Comparison of ENCODE assay signal across 8 cellular contexts in genomic region chr14:47675489-47676300, GRCh38. TPM values are rescaled to one million over a fixed set of nuclear protein-coding genes. Genes with fewer than 3 reads are reported as not detected.
DNase-seq lines count a peak whose midpoint lies in the region; TF ChIP-seq lines count a peak whose summit lies in the region.

TSS of gene MDGA2 (minus strand) at chr14:47675605.

- DNase-seq in D341Med (ENCODE audit: low spot score), result peak; percentile 78
- DNase-seq in HL-60 (ENCODE audit: low read depth in 1 of 2, low spot score in 1 of 2), result peak; percentile 11 to 22
- peak in 52 of 58 donors; percentile 8 to 83 (median 50) for DNase-seq in anterior cingulate cortex (lab: John Stamatoyannopoulos, UW)
- DNase-seq in NCI-H2171 (lab: John Stamatoyannopoulos, UW), result no peak
- no peak for DNase-seq in esophagus squamous epithelium (lab: John Stamatoyannopoulos, UW)
- no peak for DNase-seq in Peyer's patch

- intact Hi-C loops in esophagus squamous epithelium (cut with DNase I), result no loop called here

- no peaks in the 10 kb centered on the region for H3K36me3 ChIP-seq in liver (ENCODE audit: control insufficient read depth in 4 of 4, insufficient read depth in 3 of 4, low read depth in 1 of 4, low read length in 3 of 4)
- H3K36me3 ChIP-seq in urinary bladder (ENCODE audit: insufficient read depth), result no peaks in the 10 kb centered on the region
- H3K36me3 ChIP-seq in esophagus squamous epithelium, result no peaks in the 10 kb centered on the region
- H3K36me3 ChIP-seq in Peyer's patch, result no peaks in the 10 kb centered on the region

- H3K4me1 ChIP-seq in liver (ENCODE audit: control insufficient read depth in 4 of 4, insufficient read depth in 4 of 4, low read length in 3 of 4), result peaks cover 9 to 17% (median 12%) of the 10 kb centered on the region in 4 donors
- peaks cover 3% of the 10 kb centered on the region for H3K4me1 ChIP-seq in urinary bladder (ENCODE audit: insufficient read depth)
- H3K4me1 ChIP-seq in esophagus squamous epithelium, result peaks cover 0 to 25% (median 10%) of the 10 kb centered on the region in 3 donors
- no peaks in the 10 kb centered on the region for H3K4me1 ChIP-seq in Peyer's patch

- 3% methylated on average over 86 of the region's 86 CpGs for WGBS in liver
- WGBS in urinary bladder, result under 1% methylated on average over 85 of the region's 86 CpGs
- WGBS in esophagus squamous epithelium, 2 donors, result 3 to 9% methylated on average over 28 to 56 of the region's 86 CpGs

- TF ChIP-seq RAD21 in liver (IDR thresholded peaks at IDR 0.05), result no peak

- H3K9me3 ChIP-seq in liver (ENCODE audit: control insufficient read depth in 4 of 4, low read length in 3 of 4) (no peaks in the 10 kb centered on the region), esophagus squamous epithelium (no peaks in the 10 kb centered on the region), Peyer's patch (no peaks in the 10 kb centered on the region)

- TF ChIP-seq CTCF in HL-60 (IDR thresholded peaks at IDR 0.05; ENCODE audit: insufficient read depth, low read length) (no peak), liver (IDR thresholded peaks at IDR 0.05; ENCODE audit: low read depth, low read length, missing input control) (no peak), esophagus squamous epithelium (IDR thresholded peaks at IDR 0.05) (no peak), Peyer's patch (IDR thresholded peaks at IDR 0.05) (no peak)

- TF ChIP-seq POLR2A in esophagus squamous epithelium (IDR thresholded peaks at IDR 0.05) (no peak), Peyer's patch (IDR thresholded peaks at IDR 0.05) (no peak)

- H3K4me3 ChIP-seq in HL-60 (replicated peaks; ENCODE audit: insufficient read depth, low read length), result peak within 1 kb of the TSS; percentile 55
- H3K4me3 ChIP-seq in liver (ENCODE audit: low read depth in 1 of 3, low read length in 3 of 3), result peak within 1 kb of the TSS in 2 of 3 donors; percentile 7 to 31
- peak within 1 kb of the TSS; percentile 34 for H3K4me3 ChIP-seq in urinary bladder (ENCODE audit: low read depth, low read length)
- peak within 1 kb of the TSS in 2 of 4 donors; percentile 19 to 47 for H3K4me3 ChIP-seq in esophagus squamous epithelium
- peak within 1 kb of the TSS in 1 of 4 donors; percentile 29 for H3K4me3 ChIP-seq in Peyer's patch

- H3K27ac ChIP-seq in HL-60 (replicated peaks) (no peak within 1 kb of the TSS), liver (ENCODE audit: low read depth in 1 of 2, low read length in 2 of 2) (no peak within 1 kb of the TSS), urinary bladder (ENCODE audit: low read depth) (no peak within 1 kb of the TSS), esophagus squamous epithelium (no peak within 1 kb of the TSS), Peyer's patch (no peak within 1 kb of the TSS)

- peaks cover 31% of the 10 kb centered on the region for H3K27me3 ChIP-seq in HL-60 (ENCODE audit: insufficient read depth, poor library complexity, severe bottlenecking)
- H3K27me3 ChIP-seq in liver (ENCODE audit: control insufficient read depth in 4 of 4, insufficient read depth in 4 of 4, low read length in 3 of 4), result peaks cover 3 to 18% (median 7%) of the 10 kb centered on the region in 4 donors
- H3K27me3 ChIP-seq in esophagus squamous epithelium, result peaks cover 0 to 59% (median 5%) of the 10 kb centered on the region in 4 donors
- H3K27me3 ChIP-seq in Peyer's patch, result peaks cover 0 to 8% of the 10 kb centered on the region in 2 donors

- H3K9ac ChIP-seq in liver (ENCODE audit: low read depth in 1 of 2, low read length in 2 of 2), result no peak within 1 kb of the TSS

TF ChIP-seq in liver, 16 proteins besides CTCF, POLR2A, EP300 and RAD21:
- TF ChIP-seq ZBTB33 (IDR thresholded peaks at IDR 0.05), result no peak
- no peak for TF ChIP-seq EGR1 (IDR thresholded peaks at IDR 0.05; ENCODE audit: low read depth in 2 of 2)
- TF ChIP-seq YY1 (IDR thresholded peaks at IDR 0.05), result no peak
- TF ChIP-seq JUND (IDR thresholded peaks at IDR 0.05), result no peak
- TF ChIP-seq MAX (IDR thresholded peaks at IDR 0.05), result no peak
- TF ChIP-seq ATF3 (IDR thresholded peaks at IDR 0.05), result no peak
- TF ChIP-seq GABPA (IDR thresholded peaks at IDR 0.05 in 1 of 2, conservative IDR thresholded peaks at IDR 0.05 in 1 of 2), result no peak
- TF ChIP-seq TAF1 (conservative IDR thresholded peaks at IDR 0.05), result no peak
- TF ChIP-seq FOXA2 (IDR thresholded peaks at IDR 0.05), result no peak
- TF ChIP-seq NR2F2 (IDR thresholded peaks at IDR 0.05), result no peak
- no peak for TF ChIP-seq SP1 (IDR thresholded peaks at IDR 0.05)
- TF ChIP-seq HNF4A (conservative IDR thresholded peaks at IDR 0.05), result no peak
- TF ChIP-seq REST (IDR thresholded peaks at IDR 0.05), result no peak
- no peak for TF ChIP-seq RXRA (IDR thresholded peaks at IDR 0.05)
- TF ChIP-seq HNF4G (IDR thresholded peaks at IDR 0.05), result no peak
- no peak for TF ChIP-seq FOXA1 (IDR thresholded peaks at IDR 0.05)

RNA-seq across cellular contexts. Expression of gene MDGA2, which starts in this region (rescaled TPM):
- total RNA-seq in liver, result under 1 TPM; 0.17 to 0.33 TPM
- under 1 TPM; 0.05 to 0.22 TPM for polyA plus RNA-seq in liver
- total RNA-seq in urinary bladder, result 6.1 TPM
- 0.15 TPM for polyA plus RNA-seq in urinary bladder
- total RNA-seq in esophagus squamous epithelium, result not detected
- total RNA-seq in Peyer's patch, result not detected

Comparison
In these comparisons a context has a peak if more than half of its experiments do, and no peak if none do; other contexts are left out.
1. DNase-seq: peak in D341Med (single experiment), HL-60 (2 of 2) and anterior cingulate cortex (52 of 58); none in NCI-H2171 (single experiment), esophagus squamous epithelium (single experiment) and Peyer's patch (0 of 3).